Comparison of ENCODE assay signal across 21 cellular contexts in the genomic region with DNA sequence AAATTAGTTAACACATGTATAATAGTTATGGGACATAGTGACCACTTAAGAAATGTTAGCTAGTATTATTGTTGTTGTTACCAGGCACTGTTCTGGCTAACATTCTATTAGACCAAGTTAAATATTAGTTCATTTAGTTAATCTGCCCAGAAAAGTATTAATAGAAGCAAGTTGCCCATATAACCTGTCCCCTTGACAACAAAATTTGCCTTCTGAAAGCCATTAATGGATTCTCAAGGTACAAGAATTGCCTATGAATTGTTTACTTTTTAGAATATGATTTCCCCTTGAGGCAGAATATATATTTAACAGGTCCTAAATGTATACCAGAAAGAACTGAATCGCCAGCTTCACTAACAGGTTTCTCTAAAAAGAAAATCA.
DNase-seq lines count a peak whose midpoint lies in the region; ATAC-seq, FAIRE-seq and TF ChIP-seq lines count a peak whose summit lies in the region.
"Had no signal": no experiment of that assay in that cellular context is flagged by ENCODE, and none has a peak within 500 bp of the region (broad histone marks: within the 10 kb centered on the region; RNA-seq: fewer than 3 reads in every experiment).

No MANE protein-coding gene starts in this region.

- no peak overlapping the region for H3K27ac Mint-ChIP-seq in activated T-helper 17 cell treated with anti-CD3 and anti-CD28 coated beads, Interleukin-2, amount 50 U/mL, for 72 hours
- H3K27ac Mint-ChIP-seq: activated CD4-positive, alpha-beta T cell treated with anti-CD3 and anti-CD28 coated beads, Interleukin-2, amount 10 ng/mL, durations not matched to agents 24 days and 14 days; T-helper 17 cell had no signal

- H3K27me3 ChIP-seq in parathyroid adenoma (ENCODE audit: control insufficient read depth, insufficient read depth, low read length) = no peaks in the 10 kb centered on the region
- H3K27me3 ChIP-seq: right atrium auricular region, tibial nerve had no signal

- no peaks in the 10 kb centered on the region for H3K36me3 ChIP-seq in parathyroid adenoma (ENCODE audit: control insufficient read depth, insufficient read depth, low read length)
- H3K36me3 ChIP-seq: lower lobe of right lung, right atrium auricular region, tibial nerve had no signal

- no peaks in the 10 kb centered on the region for H3K36me3 Mint-ChIP-seq in activated T-helper 17 cell treated with anti-CD3 and anti-CD28 coated beads, Interleukin-2, amount 50 U/mL, for 72 hours (ENCODE audit: low read depth)
- H3K36me3 Mint-ChIP-seq: CD14-positive monocyte had no signal

- H3K27ac ChIP-seq in parathyroid adenoma = peak overlapping the region; percentile 69
- H3K27ac ChIP-seq: lower lobe of right lung, right atrium auricular region, tibial nerve had no signal

- DNase-seq in RCC 7860 (ENCODE audit: low spot score) (no peak), KG1 (lab: John Stamatoyannopoulos, UW) (no peak)
- DNase-seq: activated CD4-positive, alpha-beta T cell treated with anti-CD3 and anti-CD28 coated beads, Interleukin-2, amount 10 ng/mL, durations not matched to agents 24 days and 14 days; activated T-cell treated with anti-CD3 and anti-CD28 coated beads, Interleukin-2, amount 50 U/mL, for 1 hour; cerebellar nuclear complex; DND-41; foreskin fibroblast; lower lobe of right lung; NCI-H2081; NCI-H69; stimulated activated CD4-positive, alpha-beta T cell treated with anti-CD3 and anti-CD28 coated beads, Interleukin-2, amount 100 ng/mL, for 24 hours; T-helper 17 cell had no signal

- H3K4me3 ChIP-seq in parathyroid adenoma (ENCODE audit: low read depth, low read length) = no peak overlapping the region
- H3K4me3 ChIP-seq: lower lobe of right lung, right atrium auricular region, tibial nerve had no signal

- H3K4me1 ChIP-seq in parathyroid adenoma = peaks cover 29% of the 10 kb centered on the region
- H3K4me1 ChIP-seq: lower lobe of right lung, right atrium auricular region, tibial nerve had no signal

- peaks cover 7% of the 10 kb centered on the region for H3K9me3 ChIP-seq in parathyroid adenoma (ENCODE audit: control insufficient read depth, low read length)

- no peak for TF ChIP-seq CTCF in parathyroid adenoma (IDR thresholded peaks at IDR 0.05)

- peaks cover 4% of the 10 kb centered on the region for H3K79me2 ChIP-seq in parathyroid adenoma

- FAIRE-seq in RCC 7860 (lab: Jason Lieb, UNC) = no peak

- peaks cover 8% of the 10 kb centered on the region for H3K27me3 Mint-ChIP-seq in activated T-helper 17 cell treated with anti-CD3 and anti-CD28 coated beads, Interleukin-2, amount 50 U/mL, for 72 hours
- H3K27me3 Mint-ChIP-seq: activated CD4-positive, alpha-beta T cell treated with anti-CD3 and anti-CD28 coated beads, Interleukin-2, amount 10 ng/mL, durations not matched to agents 24 days and 14 days had no signal

- H3K9ac ChIP-seq in parathyroid adenoma = no peak overlapping the region

- H3K9me3 Mint-ChIP-seq in activated T-helper 17 cell treated with anti-CD3 and anti-CD28 coated beads, Interleukin-2, amount 50 U/mL, for 72 hours = peaks cover 12% of the 10 kb centered on the region

- peak overlapping the region; percentile 48 for H2AFZ ChIP-seq in parathyroid adenoma

- ATAC-seq in GM18907 (IDR thresholded peaks at IDR 0.05; ENCODE audit: unreplicated experiment) (peak; percentile 51), HG02623 (IDR thresholded peaks at IDR 0.05; ENCODE audit: unreplicated experiment) (peak; percentile 29), HG03460 (IDR thresholded peaks at IDR 0.05; ENCODE audit: unreplicated experiment) (peak; percentile 43), GM19328 (IDR thresholded peaks at IDR 0.05; ENCODE audit: unreplicated experiment) (no peak)
- no peak for ATAC-seq in activated T-helper 17 cell treated with anti-CD3 and anti-CD28 coated beads, Interleukin-2, amount 50 U/mL, for 72 hours (replicated peaks)
- ATAC-seq: lower lobe of right lung had no signal

- H3K4me3 Mint-ChIP-seq in activated T-helper 17 cell treated with anti-CD3 and anti-CD28 coated beads, Interleukin-2, amount 50 U/mL, for 72 hours = no peak overlapping the region
- H3K4me3 Mint-ChIP-seq: activated CD4-positive, alpha-beta T cell treated with anti-CD3 and anti-CD28 coated beads, Interleukin-2, amount 10 ng/mL, durations not matched to agents 24 days and 14 days had no signal

- H3K4me2 ChIP-seq in parathyroid adenoma (ENCODE audit: low read length) = no peak overlapping the region

- no peaks in the 10 kb centered on the region for H3K4me1 Mint-ChIP-seq in activated T-helper 17 cell treated with anti-CD3 and anti-CD28 coated beads, Interleukin-2, amount 50 U/mL, for 72 hours
- H3K4me1 Mint-ChIP-seq: activated CD4-positive, alpha-beta T cell treated with anti-CD3 and anti-CD28 coated beads, Interleukin-2, amount 10 ng/mL, durations not matched to agents 24 days and 14 days had no signal

Comparison
In these comparisons a context has a peak if more than half of its experiments do, and no peak if none do; other contexts are left out.
1. ATAC-seq: peak in GM18907 (single experiment), HG02623 (single experiment) and HG03460 (single experiment); none in activated T-helper 17 cell treated with anti-CD3 and anti-CD28 coated beads, Interleukin-2, amount 50 U/mL, for 72 hours (single experiment) and GM19328 (single experiment).